In genomic region chr15:100349696-100350433, GRCh38 we compare ENCODE assay signal across 1 cellular context.
TF ChIP-seq lines count a peak whose summit lies in the region.

No MANE protein-coding gene starts in this region.

TF ChIP-seq in HepG2, 621 proteins besides CTCF, POLR2A, EP300 and RAD21 (continued from another document and continues in another):
- TF ChIP-seq FOXO4 (CRISPR knock-in tag; conservative IDR thresholded peaks at IDR 0.05) (no peak), SP140L (CRISPR knock-in tag; IDR thresholded peaks at IDR 0.05; ENCODE audit: borderline replicate concordance) (no peak), PTBP1 (IDR thresholded peaks at IDR 0.05; ENCODE audit: low read depth, low read length, poor library complexity, severe bottlenecking) (no peak), NCOA2 (CRISPR knock-in tag; IDR thresholded peaks at IDR 0.05) (no peak), SNAPC2 (CRISPR knock-in tag; IDR thresholded peaks at IDR 0.05) (no peak), ZMAT5 (CRISPR knock-in tag; IDR thresholded peaks at IDR 0.05; ENCODE audit: borderline replicate concordance, low read depth) (no peak), XRCC5 (optimal IDR thresholded peaks at IDR 0.05; ENCODE audit: low read length) (no peak), MAX (IDR thresholded peaks at IDR 0.05) (peak; percentile 67), ASH2L (IDR thresholded peaks at IDR 0.05; ENCODE audit: insufficient read length, low read depth, low read length) (peak; percentile 43), MIXL1 (CRISPR knock-in tag; IDR thresholded peaks at IDR 0.05) (no peak), NRL (CRISPR knock-in tag; IDR thresholded peaks at IDR 0.05; ENCODE audit: borderline replicate concordance) (peak; percentile 61; the same call in 1 of the 2 replicates), CREB1 (IDR thresholded peaks at IDR 0.05) (peak; percentile 56), CREB1 (CRISPR knock-in tag; IDR thresholded peaks at IDR 0.05) (peak; percentile 80), ZBTB42 (CRISPR knock-in tag; IDR thresholded peaks at IDR 0.05) (no peak), GTF2F1 (IDR thresholded peaks at IDR 0.05; ENCODE audit: low read length) (no peak), CENPT (CRISPR knock-in tag; IDR thresholded peaks at IDR 0.05; ENCODE audit: low read depth) (no peak), GMEB2 (CRISPR knock-in tag; IDR thresholded peaks at IDR 0.05; ENCODE audit: low read depth) (no peak), POLR2G (IDR thresholded peaks at IDR 0.05; ENCODE audit: low read depth, low read length) (no peak), RFX3 (CRISPR knock-in tag; IDR thresholded peaks at IDR 0.05) (no peak), ZNF230 (CRISPR knock-in tag; IDR thresholded peaks at IDR 0.05) (no peak), ZHX1 (CRISPR knock-in tag; IDR thresholded peaks at IDR 0.05; ENCODE audit: low read depth) (no peak), ZNF891 (CRISPR knock-in tag; IDR thresholded peaks at IDR 0.05) (peak; percentile 92; the same call in 1 of the 2 replicates), ZFP82 (CRISPR knock-in tag; IDR thresholded peaks at IDR 0.05; ENCODE audit: borderline replicate concordance) (no peak), PHF20 (CRISPR knock-in tag; IDR thresholded peaks at IDR 0.05) (no peak), LBX2 (CRISPR knock-in tag; IDR thresholded peaks at IDR 0.05; ENCODE audit: borderline replicate concordance) (0 out of 2 replicates have a peak, but pooled peaks have one; percentile 55), IRF2 (CRISPR knock-in tag; IDR thresholded peaks at IDR 0.05) (no peak), ISL2 (CRISPR knock-in tag; IDR thresholded peaks at IDR 0.05) (no peak), SP1 (IDR thresholded peaks at IDR 0.05) (no peak), SP1 (CRISPR knock-in tag; IDR thresholded peaks at IDR 0.05) (peak; percentile 47), POLR2AphosphoS2 (IDR thresholded peaks at IDR 0.05; ENCODE audit: low read depth, low read length) (no peak), SCMH1 (CRISPR knock-in tag; IDR thresholded peaks at IDR 0.05; ENCODE audit: borderline replicate concordance) (no peak), ZSCAN25 (CRISPR knock-in tag; IDR thresholded peaks at IDR 0.05) (no peak), ATRX (CRISPR knock-in tag; IDR thresholded peaks at IDR 0.05; ENCODE audit: borderline replicate concordance) (no peak), CSRNP2 (CRISPR knock-in tag; conservative IDR thresholded peaks at IDR 0.05; ENCODE audit: low read depth) (no peak), ZFP90 (CRISPR knock-in tag; IDR thresholded peaks at IDR 0.05; ENCODE audit: borderline replicate concordance) (no peak), CREM (IDR thresholded peaks at IDR 0.05) (no peak; the same call in 1 of the 2 replicates), CREM (CRISPR knock-in tag; IDR thresholded peaks at IDR 0.05) (no peak)
- TF ChIP-seq, protein P1, sequence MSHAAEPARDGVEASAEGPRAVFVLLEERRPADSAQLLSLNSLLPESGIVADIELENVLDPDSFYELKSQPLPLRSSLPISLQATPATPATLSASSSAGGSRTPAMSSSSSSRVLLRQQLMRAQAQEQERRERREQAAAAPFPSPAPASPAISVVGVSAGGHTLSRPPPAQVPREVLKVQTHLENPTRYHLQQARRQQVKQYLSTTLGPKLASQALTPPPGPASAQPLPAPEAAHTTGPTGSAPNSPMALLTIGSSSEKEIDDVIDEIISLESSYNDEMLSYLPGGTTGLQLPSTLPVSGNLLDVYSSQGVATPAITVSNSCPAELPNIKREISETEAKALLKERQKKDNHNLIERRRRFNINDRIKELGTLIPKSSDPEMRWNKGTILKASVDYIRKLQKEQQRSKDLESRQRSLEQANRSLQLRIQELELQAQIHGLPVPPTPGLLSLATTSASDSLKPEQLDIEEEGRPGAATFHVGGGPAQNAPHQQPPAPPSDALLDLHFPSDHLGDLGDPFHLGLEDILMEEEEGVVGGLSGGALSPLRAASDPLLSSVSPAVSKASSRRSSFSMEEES (CRISPR knock-in tag; IDR thresholded peaks at IDR 0.05) = peak; percentile 19; the same call in 1 of the 2 replicates
- TF ChIP-seq, protein P2, sequence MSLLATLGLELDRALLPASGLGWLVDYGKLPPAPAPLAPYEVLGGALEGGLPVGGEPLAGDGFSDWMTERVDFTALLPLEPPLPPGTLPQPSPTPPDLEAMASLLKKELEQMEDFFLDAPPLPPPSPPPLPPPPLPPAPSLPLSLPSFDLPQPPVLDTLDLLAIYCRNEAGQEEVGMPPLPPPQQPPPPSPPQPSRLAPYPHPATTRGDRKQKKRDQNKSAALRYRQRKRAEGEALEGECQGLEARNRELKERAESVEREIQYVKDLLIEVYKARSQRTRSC (CRISPR knock-in tag; IDR thresholded peaks at IDR 0.05; ENCODE audit: low read depth) = no peak
- TF ChIP-seq, protein P3, sequence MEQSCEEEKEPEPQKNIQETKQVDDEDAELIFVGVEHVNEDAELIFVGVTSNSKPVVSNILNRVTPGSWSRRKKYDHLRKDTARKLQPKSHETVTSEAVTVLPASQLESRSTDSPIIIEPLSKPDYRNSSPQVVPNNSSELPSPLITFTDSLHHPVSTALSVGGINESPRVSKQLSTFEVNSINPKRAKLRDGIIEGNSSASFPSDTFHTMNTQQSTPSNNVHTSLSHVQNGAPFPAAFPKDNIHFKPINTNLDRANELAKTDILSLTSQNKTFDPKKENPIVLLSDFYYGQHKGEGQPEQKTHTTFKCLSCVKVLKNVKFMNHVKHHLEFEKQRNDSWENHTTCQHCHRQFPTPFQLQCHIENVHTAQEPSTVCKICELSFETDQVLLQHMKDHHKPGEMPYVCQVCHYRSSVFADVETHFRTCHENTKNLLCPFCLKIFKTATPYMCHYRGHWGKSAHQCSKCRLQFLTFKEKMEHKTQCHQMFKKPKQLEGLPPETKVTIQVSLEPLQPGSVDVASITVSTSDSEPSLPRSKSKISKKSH (CRISPR knock-in tag; IDR thresholded peaks at IDR 0.05; ENCODE audit: borderline replicate concordance) = peak; percentile 59; the same call in 1 of the 2 replicates
- TF ChIP-seq, protein P4, sequence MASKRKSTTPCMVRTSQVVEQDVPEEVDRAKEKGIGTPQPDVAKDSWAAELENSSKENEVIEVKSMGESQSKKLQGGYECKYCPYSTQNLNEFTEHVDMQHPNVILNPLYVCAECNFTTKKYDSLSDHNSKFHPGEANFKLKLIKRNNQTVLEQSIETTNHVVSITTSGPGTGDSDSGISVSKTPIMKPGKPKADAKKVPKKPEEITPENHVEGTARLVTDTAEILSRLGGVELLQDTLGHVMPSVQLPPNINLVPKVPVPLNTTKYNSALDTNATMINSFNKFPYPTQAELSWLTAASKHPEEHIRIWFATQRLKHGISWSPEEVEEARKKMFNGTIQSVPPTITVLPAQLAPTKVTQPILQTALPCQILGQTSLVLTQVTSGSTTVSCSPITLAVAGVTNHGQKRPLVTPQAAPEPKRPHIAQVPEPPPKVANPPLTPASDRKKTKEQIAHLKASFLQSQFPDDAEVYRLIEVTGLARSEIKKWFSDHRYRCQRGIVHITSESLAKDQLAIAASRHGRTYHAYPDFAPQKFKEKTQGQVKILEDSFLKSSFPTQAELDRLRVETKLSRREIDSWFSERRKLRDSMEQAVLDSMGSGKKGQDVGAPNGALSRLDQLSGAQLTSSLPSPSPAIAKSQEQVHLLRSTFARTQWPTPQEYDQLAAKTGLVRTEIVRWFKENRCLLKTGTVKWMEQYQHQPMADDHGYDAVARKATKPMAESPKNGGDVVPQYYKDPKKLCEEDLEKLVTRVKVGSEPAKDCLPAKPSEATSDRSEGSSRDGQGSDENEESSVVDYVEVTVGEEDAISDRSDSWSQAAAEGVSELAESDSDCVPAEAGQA (IDR thresholded peaks at IDR 0.05; ENCODE audit: low read depth) = no peak
- TF ChIP-seq, protein P4 (CRISPR knock-in tag; IDR thresholded peaks at IDR 0.05; ENCODE audit: borderline replicate concordance) = no peak
- TF ChIP-seq, protein P5, sequence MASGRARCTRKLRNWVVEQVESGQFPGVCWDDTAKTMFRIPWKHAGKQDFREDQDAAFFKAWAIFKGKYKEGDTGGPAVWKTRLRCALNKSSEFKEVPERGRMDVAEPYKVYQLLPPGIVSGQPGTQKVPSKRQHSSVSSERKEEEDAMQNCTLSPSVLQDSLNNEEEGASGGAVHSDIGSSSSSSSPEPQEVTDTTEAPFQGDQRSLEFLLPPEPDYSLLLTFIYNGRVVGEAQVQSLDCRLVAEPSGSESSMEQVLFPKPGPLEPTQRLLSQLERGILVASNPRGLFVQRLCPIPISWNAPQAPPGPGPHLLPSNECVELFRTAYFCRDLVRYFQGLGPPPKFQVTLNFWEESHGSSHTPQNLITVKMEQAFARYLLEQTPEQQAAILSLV (CRISPR knock-in tag; IDR thresholded peaks at IDR 0.05; ENCODE audit: borderline replicate concordance) = 0 out of 2 replicates have a peak, but pooled peaks have one; percentile 14
